ENCODE assay signal across 8 cellular contexts in the genomic region with DNA sequence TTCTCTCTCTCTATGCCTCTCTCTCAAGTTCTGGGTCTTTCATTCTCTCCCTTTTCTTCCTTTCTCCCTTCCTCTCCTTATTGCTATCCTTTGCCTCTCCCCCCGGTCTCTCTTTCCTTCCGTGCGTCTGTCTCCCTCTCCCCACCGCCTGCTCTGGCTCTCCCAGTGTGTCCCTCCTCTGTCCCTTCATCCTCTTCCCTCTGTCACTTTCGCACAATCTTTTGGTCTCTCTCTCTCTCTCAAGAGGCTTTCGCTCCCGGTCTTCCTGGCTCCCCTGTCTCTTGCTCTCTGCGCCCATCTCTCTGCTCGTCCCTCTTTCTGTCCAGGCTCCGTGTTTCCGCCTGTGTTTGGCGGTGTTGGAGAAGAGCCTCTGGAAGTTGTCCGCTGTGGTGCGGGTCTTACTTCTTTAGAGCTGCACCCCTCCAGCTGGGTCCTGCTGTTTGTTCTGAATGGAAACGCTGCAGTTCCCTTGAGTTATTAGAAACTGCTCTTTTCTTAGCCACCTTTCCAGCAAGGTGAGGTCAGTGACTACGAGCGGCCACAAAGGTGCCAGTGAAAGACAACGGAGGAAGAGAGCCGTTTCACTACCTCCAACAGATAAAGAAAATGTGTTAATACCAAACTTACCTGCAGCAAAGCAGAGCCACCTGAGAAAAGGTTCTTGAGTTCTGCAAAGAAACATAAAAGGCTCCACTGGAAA. TPM values are rescaled to one million over a fixed set of nuclear protein-coding genes. Genes with fewer than 3 reads are reported as not detected.
DNase-seq lines count a peak whose midpoint lies in the region; ATAC-seq lines count a peak whose summit lies in the region.

No MANE protein-coding gene starts in this region.

- ATAC-seq in Right ventricle myocardium inferior = peak; percentile 16
- ATAC-seq in HG02981 (IDR thresholded peaks at IDR 0.05; ENCODE audit: unreplicated experiment) = no peak

- no peaks in the 10 kb centered on the region for H3K36me3 ChIP-seq in mesodermal cell (ENCODE audit: control insufficient read depth, insufficient read depth, low read length)

- intact Hi-C loops in Right ventricle myocardium inferior (cut with DNase I) = no loop called here
- intact Hi-C loops in cardiac septum (cut with DNase I) = no loop called here
- intact Hi-C loops in dendritic cell treated with granulocyte-macrophage colony-stimulating factor and Interleukin-4, amounts not matched to agents 40 ng/mL and 50 ng/mL, for 4 days (cut with micrococcal nuclease) = no loop called here

- H3K9me3 Mint-ChIP-seq in dendritic cell treated with granulocyte-macrophage colony-stimulating factor and Interleukin-4, amounts not matched to agents 40 ng/mL and 50 ng/mL, for 4 days = no peaks in the 10 kb centered on the region

- no peaks in the 10 kb centered on the region for H3K36me3 Mint-ChIP-seq in dendritic cell treated with granulocyte-macrophage colony-stimulating factor and Interleukin-4, amounts not matched to agents 40 ng/mL and 50 ng/mL, for 4 days (ENCODE audit: low read depth)

- peaks cover 6% of the 10 kb centered on the region for H3K4me1 Mint-ChIP-seq in dendritic cell treated with granulocyte-macrophage colony-stimulating factor and Interleukin-4, amounts not matched to agents 40 ng/mL and 50 ng/mL, for 4 days (ENCODE audit: low read depth)

- peak overlapping the region; percentile 46 for H3K4me3 ChIP-seq in mesodermal cell (ENCODE audit: extremely low read depth, insufficient read depth, low read length, poor library complexity, severe bottlenecking)

- H3K27ac ChIP-seq in mesodermal cell (ENCODE audit: low read depth, low read length, severe bottlenecking) = no peak overlapping the region

- WGBS in mesodermal cell (ENCODE audit: insufficient coverage in 2 of 2), 2 experiments = 1 to 2% methylated on average over 9 to 11 of the region's 19 CpGs

- no peak overlapping the region for H3K27ac Mint-ChIP-seq in dendritic cell treated with granulocyte-macrophage colony-stimulating factor and Interleukin-4, amounts not matched to agents 40 ng/mL and 50 ng/mL, for 4 days

- DNase-seq in Right ventricle myocardium inferior (ENCODE audit: missing footprints) (no peak), cardiac septum (ENCODE audit: low spot score) (no peak), dermis blood vessel endothelial cell (no peak), inferior parietal cortex (ENCODE audit: extremely low spot score) (no peak)
- no peak for DNase-seq in stimulated activated CD4-positive, alpha-beta T cell treated with anti-CD3 and anti-CD28 coated beads, Interleukin-15, amount 100 ng/mL, for 24 hours

- peak overlapping the region; percentile 2 for H3K4me3 Mint-ChIP-seq in dendritic cell treated with granulocyte-macrophage colony-stimulating factor and Interleukin-4, amounts not matched to agents 40 ng/mL and 50 ng/mL, for 4 days

- H3K27me3 Mint-ChIP-seq in dendritic cell treated with granulocyte-macrophage colony-stimulating factor and Interleukin-4, amounts not matched to agents 40 ng/mL and 50 ng/mL, for 4 days = peaks cover 53% of the 10 kb centered on the region

- H3K9me3 ChIP-seq in mesodermal cell (ENCODE audit: control insufficient read depth, low read length) = no peaks in the 10 kb centered on the region

- H3K4me1 ChIP-seq in mesodermal cell (ENCODE audit: control insufficient read depth, insufficient read depth, low read length, poor library complexity, severe bottlenecking) = no peaks in the 10 kb centered on the region

RNA-seq across cellular contexts. Expression of a gene that starts 1.1 kb away (rescaled TPM):
- 1.4 TPM for total RNA-seq in Right ventricle myocardium inferior
- total RNA-seq in cardiac septum = 1.5 TPM
- polyA plus RNA-seq in mesodermal cell (2013, experiment 1 of 2) = 1.6 TPM
- 1.1 TPM for polyA plus RNA-seq in mesodermal cell (2013, experiment 2 of 2)
- 0.34 and 0.51 TPM in 2 replicates for total RNA-seq in dermis blood vessel endothelial cell
